Comparison of ENCODE assay signal across 21 cellular contexts in genomic region chr2:10384089-10384734, GRCh38.
DNase-seq lines count a peak whose midpoint lies in the region; ATAC-seq, FAIRE-seq and TF ChIP-seq lines count a peak whose summit lies in the region.
"Had no signal": no experiment of that assay in that cellular context is flagged by ENCODE, and none has a peak within 500 bp of the region (broad histone marks: within the 10 kb centered on the region; RNA-seq: fewer than 3 reads in every experiment).

No MANE protein-coding gene starts in this region.

- FAIRE-seq in HTR-8/SVneo (lab: Jason Lieb, UNC), result no peak
- FAIRE-seq: endometrium, K562, urothelium cell line had no signal

- no peaks in the 10 kb centered on the region for H3K9me2 ChIP-seq in MM.1S (replicated peaks; ENCODE audit: insufficient read depth, low read length)

- no peak overlapping the region for H3K9ac ChIP-seq in MM.1S (ENCODE audit: low read length)

- no peak for ATAC-seq in activated CD4-positive, alpha-beta T cell treated with anti-CD3 and anti-CD28 coated beads for 36 hours
- ATAC-seq in activated T-helper 17 cell treated with anti-CD3 and anti-CD28 coated beads, Interleukin-2, amount 50 U/mL, for 72 hours (replicated peaks), result no peak
- no peak for ATAC-seq in HG03442 (IDR thresholded peaks at IDR 0.05; ENCODE audit: unreplicated experiment)
- ATAC-seq: activated CD8-positive, alpha-beta memory T cell treated with anti-CD3 and anti-CD28 coated beads, Interleukin-2, amount 10 ng/mL, durations not matched to agents 7 days and 5 days; gastroesophageal sphincter; HCT116; K562 had no signal

- POLR2A ChIA-PET in activated CD4-positive, alpha-beta T cell treated with anti-CD3 and anti-CD28 coated beads for 36 hours (lab: Charles Lee), result no interaction called here

- H3K4me3 ChIP-seq in MM.1S (ENCODE audit: low read length) (no peak overlapping the region), stomach (no peak overlapping the region)
- H3K4me3 ChIP-seq: gastroesophageal sphincter, K562, SJCRH30, skin epidermis had no signal

- WGBS in stomach, 5 donors, result 41 to 57% (median 52%) methylated on average over 6 of the region's 6 CpGs

- H3K9me3 Mint-ChIP-seq in activated CD4-positive, alpha-beta T cell treated with anti-CD3 and anti-CD28 coated beads for 36 hours (ENCODE audit: low read depth), result no peaks in the 10 kb centered on the region
- H3K9me3 Mint-ChIP-seq in activated T-helper 17 cell treated with anti-CD3 and anti-CD28 coated beads, Interleukin-2, amount 50 U/mL, for 72 hours, result no peaks in the 10 kb centered on the region

- no peaks in the 10 kb centered on the region for H3K36me3 Mint-ChIP-seq in activated CD4-positive, alpha-beta T cell treated with anti-CD3 and anti-CD28 coated beads for 36 hours (ENCODE audit: low read depth)
- H3K36me3 Mint-ChIP-seq in activated T-helper 17 cell treated with anti-CD3 and anti-CD28 coated beads, Interleukin-2, amount 50 U/mL, for 72 hours (ENCODE audit: low read depth), result peaks cover 8% of the 10 kb centered on the region
- H3K36me3 Mint-ChIP-seq: activated CD8-positive, alpha-beta memory T cell treated with anti-CD3 and anti-CD28 coated beads, Interleukin-2, amount 10 ng/mL, durations not matched to agents 7 days and 5 days had no signal

- H4K20me1 ChIP-seq in MM.1S (ENCODE audit: insufficient read depth, low read length), result no peaks in the 10 kb centered on the region

- H3K4me1 ChIP-seq in MM.1S (ENCODE audit: low read length) (peaks cover 69% of the 10 kb centered on the region), stomach (peaks cover 47 to 85% (median 73%) of the 10 kb centered on the region in 4 donors)

- TF ChIP-seq CTCF in MM.1S (IDR thresholded peaks at IDR 0.05; ENCODE audit: low read length) (no peak), stomach (IDR thresholded peaks at IDR 0.05) (no peak)

- H3K4me3 Mint-ChIP-seq in activated CD4-positive, alpha-beta T cell treated with anti-CD3 and anti-CD28 coated beads for 36 hours, result no peak overlapping the region
- H3K4me3 Mint-ChIP-seq in activated T-helper 17 cell treated with anti-CD3 and anti-CD28 coated beads, Interleukin-2, amount 50 U/mL, for 72 hours, result no peak overlapping the region
- H3K4me3 Mint-ChIP-seq: activated CD8-positive, alpha-beta memory T cell treated with anti-CD3 and anti-CD28 coated beads, Interleukin-2, amount 10 ng/mL, durations not matched to agents 7 days and 5 days had no signal

- DNase-seq in activated CD4-positive, alpha-beta T cell treated with anti-CD3 and anti-CD28 coated beads for 36 hours, result no peak
- DNase-seq in activated CD4-positive, alpha-beta T cell treated with anti-CD3 and anti-CD28 coated beads, Interleukin-2, amount 50 U/mL, for 1 hour, result no peak
- DNase-seq in MM.1S (no peak), stomach (no peak), NCI-H510A treated with DMSO at 0.1 percent for 48 hours (lab: John Stamatoyannopoulos, UW) (no peak), HTR-8/SVneo (ENCODE audit: insufficient read length, low spot score) (no peak)
- DNase-seq: activated CD8-positive, alpha-beta memory T cell treated with anti-CD3 and anti-CD28 coated beads, Interleukin-2, amount 10 ng/mL, durations not matched to agents 7 days and 5 days; activated naive CD4-positive, alpha-beta T cell treated with Interleukin-2 at 50 U/mL for 16 hours; caudate nucleus; DMS79 treated with DMSO at 0.1 percent for 48 hours; NCI-H1694 treated with DMSO at 0.1 percent for 48 hours; stimulated activated naive CD4-positive, alpha-beta T cell had no signal

- peak overlapping the region; percentile 39 for H3K27ac Mint-ChIP-seq in activated CD4-positive, alpha-beta T cell treated with anti-CD3 and anti-CD28 coated beads for 36 hours
- H3K27ac Mint-ChIP-seq in activated T-helper 17 cell treated with anti-CD3 and anti-CD28 coated beads, Interleukin-2, amount 50 U/mL, for 72 hours, result peak overlapping the region; percentile 28

- H3K27me3 Mint-ChIP-seq in activated CD4-positive, alpha-beta T cell treated with anti-CD3 and anti-CD28 coated beads for 36 hours, result no peaks in the 10 kb centered on the region
- H3K27me3 Mint-ChIP-seq in activated T-helper 17 cell treated with anti-CD3 and anti-CD28 coated beads, Interleukin-2, amount 50 U/mL, for 72 hours, result no peaks in the 10 kb centered on the region
- H3K27me3 Mint-ChIP-seq: activated CD8-positive, alpha-beta memory T cell treated with anti-CD3 and anti-CD28 coated beads, Interleukin-2, amount 10 ng/mL, durations not matched to agents 7 days and 5 days had no signal

- peaks cover 86% of the 10 kb centered on the region for H3K4me1 Mint-ChIP-seq in activated CD4-positive, alpha-beta T cell treated with anti-CD3 and anti-CD28 coated beads for 36 hours
- peaks cover 60% of the 10 kb centered on the region for H3K4me1 Mint-ChIP-seq in activated T-helper 17 cell treated with anti-CD3 and anti-CD28 coated beads, Interleukin-2, amount 50 U/mL, for 72 hours

- peaks cover 86% of the 10 kb centered on the region for H3K79me2 ChIP-seq in MM.1S (ENCODE audit: low read length)

- H2AFZ ChIP-seq in MM.1S (ENCODE audit: low read length), result no peak overlapping the region

- no peaks in the 10 kb centered on the region for H3K9me3 ChIP-seq in MM.1S (replicated peaks; ENCODE audit: insufficient read depth, low read length)
- no peaks in the 10 kb centered on the region for H3K9me3 ChIP-seq in stomach
- H3K9me3 ChIP-seq: gastroesophageal sphincter, SJCRH30 had no signal

- H3K36me3 ChIP-seq in MM.1S (replicated peaks; ENCODE audit: insufficient read depth, low read length) (no peaks in the 10 kb centered on the region), stomach (no peaks in the 10 kb centered on the region)
- H3K36me3 ChIP-seq: gastroesophageal sphincter, SJCRH30 had no signal

- H3F3A ChIP-seq in MM.1S (ENCODE audit: insufficient read depth, low read length), result peaks cover 19% of the 10 kb centered on the region

- H3K27ac ChIP-seq in MM.1S (ENCODE audit: low read length) (no peak overlapping the region), stomach (peak overlapping the region; percentile 4 to 64 (median 45))
- H3K27ac ChIP-seq: gastroesophageal sphincter, SJCRH30 had no signal

- no peaks in the 10 kb centered on the region for H3K27me3 ChIP-seq in MM.1S (replicated peaks; ENCODE audit: insufficient read depth, low read length)
- no peaks in the 10 kb centered on the region for H3K27me3 ChIP-seq in stomach
- H3K27me3 ChIP-seq: gastroesophageal sphincter, SJCRH30 had no signal

- intact Hi-C loops in activated CD4-positive, alpha-beta T cell treated with anti-CD3 and anti-CD28 coated beads for 36 hours (cut with DNase I, micrococcal nuclease), result loop anchor here in 1 of 2 experiments (5.0 kb wide), 1 partner anchor 82 kb away; the partner anchor contains the start of gene HPCAL1
- intact Hi-C loops in stomach (cut with DNase I; ENCODE audit: low total_unique reads), result no loop called here

- CTCF ChIA-PET in activated CD4-positive, alpha-beta T cell treated with anti-CD3 and anti-CD28 coated beads for 36 hours (lab: Charles Lee), result interaction anchor here (0.7 to 2.9 kb wide), 5 partner anchors 17 to 97 kb away, joined by 3 to 17 read pairs (median 3); no protein-coding TSS in a partner anchor

- peak overlapping the region; percentile 89; the same call in 1 of the 2 replicates for H3K4me2 ChIP-seq in MM.1S (ENCODE audit: low read depth, low read length)

- TF ChIP-seq EP300 in stomach (IDR thresholded peaks at IDR 0.05), result no peak

- TF ChIP-seq POLR2A in stomach (IDR thresholded peaks at IDR 0.05), result no peak
